18 cellular contexts compared by ENCODE assay signal in the genomic region with DNA sequence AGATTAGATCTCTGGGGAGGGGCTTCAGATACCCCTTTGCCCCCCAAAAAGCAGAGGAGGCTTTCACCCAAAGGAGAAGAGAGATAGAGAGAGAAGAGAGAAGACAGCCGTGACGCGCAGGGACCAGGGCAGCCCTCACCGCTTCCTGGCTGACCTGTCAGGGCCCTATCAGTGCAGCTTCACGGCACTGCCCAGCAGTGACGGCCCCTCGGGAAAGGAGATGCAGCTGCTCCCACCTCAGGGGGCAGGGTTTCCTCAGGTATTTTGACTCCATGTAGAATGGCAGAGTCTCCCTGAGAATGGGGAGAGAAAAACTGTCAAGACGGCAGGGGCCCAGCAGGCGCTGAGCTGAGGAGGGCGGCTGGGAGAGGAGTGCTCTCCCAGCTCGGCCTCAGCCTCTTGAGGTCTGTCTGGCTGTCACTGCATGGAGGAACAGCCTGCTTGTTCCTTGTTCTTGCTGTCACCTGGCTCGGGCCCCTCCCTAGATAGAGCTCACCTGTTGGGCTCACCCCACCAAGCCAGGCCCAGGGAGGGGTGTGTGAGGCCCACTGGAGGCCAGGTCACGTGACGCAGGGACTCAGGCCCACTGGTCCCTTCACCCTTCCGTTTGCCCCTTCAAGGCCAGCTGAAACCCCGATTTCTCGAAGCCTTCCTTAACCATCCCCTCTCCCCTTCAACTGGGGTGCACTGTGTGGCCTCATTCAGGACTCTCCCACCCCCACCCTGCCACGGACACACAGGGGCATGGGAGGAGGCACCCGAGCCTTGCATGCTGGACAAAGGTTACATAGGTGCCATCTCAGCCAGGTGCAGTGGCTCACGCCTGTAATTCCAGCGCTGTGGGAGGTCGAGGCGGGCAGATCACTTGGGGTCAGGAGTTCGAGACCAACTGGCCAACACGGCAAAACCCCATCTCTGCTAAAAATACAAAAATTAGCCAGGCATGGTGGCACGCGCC. TPM values are rescaled to one million over a fixed set of nuclear protein-coding genes. Genes with fewer than 3 reads are reported as not detected.
DNase-seq lines count a peak whose midpoint lies in the region; ATAC-seq and TF ChIP-seq lines count a peak whose summit lies in the region.
"Had no signal": no experiment of that assay in that cellular context is flagged by ENCODE, and none has a peak within 500 bp of the region (broad histone marks: within the 10 kb centered on the region; RNA-seq: fewer than 3 reads in every experiment).

No MANE protein-coding gene starts in this region.

- DNase-seq in activated CD4-positive, alpha-beta T cell treated with anti-CD3 and anti-CD28 coated beads, Interleukin-2, amount 10 ng/mL, durations not matched to agents 7 days and 5 days = no peak
- DNase-seq in activated CD4-positive, alpha-beta T cell treated with anti-CD3 and anti-CD28 coated beads for 48 hours = no peak
- peak; percentile 63 for DNase-seq in endodermal cell
- DNase-seq in thoracic aorta (ENCODE audit: low spot score) = no peak
- DNase-seq in T-helper 9 cell = no peak
- DNase-seq: activated gamma-delta T cell; GDM1; heart right ventricle; mesendoderm; NCI-H1694 treated with DMSO at 0.1 percent for 48 hours; NCI-H446; NK-92 treated with Interleukin-12 subunit alpha and Interleukin-12 subunit beta, amount 100 ng/mL, for 24 hours; RPMI8226; stimulated activated naive CD4-positive, alpha-beta T cell; SW 1271; transverse colon had no signal

- no peaks in the 10 kb centered on the region for H3K36me3 Mint-ChIP-seq in activated CD4-positive, alpha-beta T cell treated with anti-CD3 and anti-CD28 coated beads, Interleukin-2, amount 10 ng/mL, durations not matched to agents 7 days and 5 days (ENCODE audit: low read depth)
- H3K36me3 Mint-ChIP-seq in endodermal cell (ENCODE audit: low read depth) = peaks cover 3% of the 10 kb centered on the region

- H3K9ac ChIP-seq in endodermal cell (ENCODE audit: extremely low read depth, low read length, poor library complexity, severe bottlenecking) = no peak overlapping the region

- H3K27me3 ChIP-seq in endodermal cell (ENCODE audit: control insufficient read depth, insufficient read depth, low read length, poor library complexity, severe bottlenecking) (no peaks in the 10 kb centered on the region), thoracic aorta (replicated peaks; ENCODE audit: insufficient read depth) (no peaks in the 10 kb centered on the region)
- H3K27me3 ChIP-seq: heart right ventricle, transverse colon had no signal

- no peak overlapping the region for H3K27ac ChIP-seq in endodermal cell (ENCODE audit: low read depth, low read length)
- peak overlapping the region; percentile 98 to 99 for H3K27ac ChIP-seq in thoracic aorta
- H3K27ac ChIP-seq: transverse colon had no signal

- WGBS in endodermal cell (ENCODE audit: insufficient coverage in 1 of 2, insufficient read length in 1 of 2), 2 experiments = 92% methylated on average over 16 to 27 of the region's 27 CpGs

- H3K4me3 ChIP-seq in endodermal cell (ENCODE audit: low read length) (no peak overlapping the region), thoracic aorta (no peak overlapping the region)
- H3K4me3 ChIP-seq: heart right ventricle, transverse colon had no signal

- peak overlapping the region; percentile 5 for H3K27ac Mint-ChIP-seq in activated CD4-positive, alpha-beta T cell treated with anti-CD3 and anti-CD28 coated beads, Interleukin-2, amount 10 ng/mL, durations not matched to agents 7 days and 5 days
- no peak overlapping the region for H3K27ac Mint-ChIP-seq in endodermal cell

- CTCF ChIA-PET in activated CD4-positive, alpha-beta T cell treated with anti-CD3 and anti-CD28 coated beads, Interleukin-2, amount 10 ng/mL, durations not matched to agents 7 days and 5 days (lab: Charles Lee) = interaction anchor here (0.6 to 1.9 kb wide), 3 partner anchors 10 to 1149 kb away, joined by 3 to 4 read pairs (median 3); no protein-coding TSS in a partner anchor

- POLR2A ChIA-PET in activated CD4-positive, alpha-beta T cell treated with anti-CD3 and anti-CD28 coated beads, Interleukin-2, amount 10 ng/mL, durations not matched to agents 7 days and 5 days (lab: Charles Lee) = no interaction called here

- H3K4me1 ChIP-seq in endodermal cell (ENCODE audit: control insufficient read depth, insufficient read depth, low read length) (peaks cover 3% of the 10 kb centered on the region), thoracic aorta (ENCODE audit: control insufficient read depth in 1 of 2, low read depth in 2 of 2) (peaks cover 31 to 59% of the 10 kb centered on the region in 2 donors)

- no peaks in the 10 kb centered on the region for H3K9me3 ChIP-seq in endodermal cell (ENCODE audit: control insufficient read depth, low read length)
- H3K9me3 ChIP-seq in thoracic aorta = no peaks in the 10 kb centered on the region
- H3K9me3 ChIP-seq: heart right ventricle, transverse colon had no signal

- no peak overlapping the region for H3K4me3 Mint-ChIP-seq in activated CD4-positive, alpha-beta T cell treated with anti-CD3 and anti-CD28 coated beads, Interleukin-2, amount 10 ng/mL, durations not matched to agents 7 days and 5 days
- no peak overlapping the region for H3K4me3 Mint-ChIP-seq in endodermal cell
- H3K4me3 Mint-ChIP-seq: nephron had no signal

- H3K4me1 Mint-ChIP-seq in activated CD4-positive, alpha-beta T cell treated with anti-CD3 and anti-CD28 coated beads, Interleukin-2, amount 10 ng/mL, durations not matched to agents 7 days and 5 days = peaks cover 45% of the 10 kb centered on the region
- peaks cover 5% of the 10 kb centered on the region for H3K4me1 Mint-ChIP-seq in endodermal cell

- no peaks in the 10 kb centered on the region for H3K27me3 Mint-ChIP-seq in activated CD4-positive, alpha-beta T cell treated with anti-CD3 and anti-CD28 coated beads, Interleukin-2, amount 10 ng/mL, durations not matched to agents 7 days and 5 days
- peaks cover 3% of the 10 kb centered on the region for H3K27me3 Mint-ChIP-seq in endodermal cell (ENCODE audit: insufficient read depth)

- no peaks in the 10 kb centered on the region for H3K36me3 ChIP-seq in endodermal cell (ENCODE audit: control insufficient read depth, insufficient read depth, low read length)
- peaks cover 10% of the 10 kb centered on the region for H3K36me3 ChIP-seq in thoracic aorta
- H3K36me3 ChIP-seq: transverse colon had no signal

- TF ChIP-seq CTCF in endodermal cell (conservative IDR thresholded peaks at IDR 0.05) (no peak), thoracic aorta (IDR thresholded peaks at IDR 0.05) (no peak)

- H3K9me3 Mint-ChIP-seq in activated CD4-positive, alpha-beta T cell treated with anti-CD3 and anti-CD28 coated beads, Interleukin-2, amount 10 ng/mL, durations not matched to agents 7 days and 5 days = no peaks in the 10 kb centered on the region
- no peaks in the 10 kb centered on the region for H3K9me3 Mint-ChIP-seq in endodermal cell
- H3K9me3 Mint-ChIP-seq: nephron had no signal

- no peak for ATAC-seq in thoracic aorta (ENCODE audit: insufficient number of reproducible peaks, low FRiP score, low read depth)
- ATAC-seq in GM21528 (IDR thresholded peaks at IDR 0.05; ENCODE audit: low FRiP score, unreplicated experiment) = no peak
- ATAC-seq: heart right ventricle had no signal

RNA-seq across cellular contexts. Expression of gene LOXL1, which starts 28.2 kb away (rescaled TPM):
- 1 to 10 TPM; 3.4 to 3.5 TPM for total RNA-seq in activated CD4-positive, alpha-beta T cell treated with anti-CD3 and anti-CD28 coated beads, Interleukin-2, amount 10 ng/mL, durations not matched to agents 7 days and 5 days
- total RNA-seq in endodermal cell = 10 to 100 TPM; 21.3 to 31.8 TPM
- 92.7 TPM for polyA plus RNA-seq in endodermal cell (2013, experiment 1 of 2)
- 93.8 TPM for polyA plus RNA-seq in endodermal cell (2013, experiment 2 of 2)
- 100 to 1,000 TPM; 164 to 321 TPM for total RNA-seq in thoracic aorta

RNA-seq across cellular contexts. Expression of gene STOML1, which starts 37.6 kb away (rescaled TPM):
- total RNA-seq in activated CD4-positive, alpha-beta T cell treated with anti-CD3 and anti-CD28 coated beads, Interleukin-2, amount 10 ng/mL, durations not matched to agents 7 days and 5 days = 10 to 100 TPM; 12.0 to 12.8 TPM
- total RNA-seq in endodermal cell = 1 to 10 TPM; 4.4 to 5.5 TPM
- polyA plus RNA-seq in endodermal cell (2013, experiment 1 of 2) = 7.9 TPM
- 6.8 TPM for polyA plus RNA-seq in endodermal cell (2013, experiment 2 of 2)
- total RNA-seq in thoracic aorta = 10 to 100 TPM; 23.6 to 37.9 TPM

RNA-seq across cellular contexts. Expression of gene PML, which starts 40.0 kb away (rescaled TPM):
- total RNA-seq in activated CD4-positive, alpha-beta T cell treated with anti-CD3 and anti-CD28 coated beads, Interleukin-2, amount 10 ng/mL, durations not matched to agents 7 days and 5 days = 100 to 1,000 TPM; 118 to 122 TPM
- total RNA-seq in endodermal cell = 10 to 100 TPM; 26.5 to 28.9 TPM
- polyA plus RNA-seq in endodermal cell (2013, experiment 1 of 2) = 25.5 TPM
- polyA plus RNA-seq in endodermal cell (2013, experiment 2 of 2) = 23.7 TPM
- total RNA-seq in thoracic aorta = 100 to 1,000 TPM in 1 of 2 donors, 10 to 100 TPM in 1; 77.2 to 138 TPM

Comparison
In these comparisons a context has a peak if more than half of its experiments do, and no peak if none do; other contexts are left out.
1. RNA of gene LOXL1, which starts 28.2 kb away (total RNA-seq): 164 to 321 TPM in thoracic aorta; 21.3 to 31.8 TPM in endodermal cell and 3.4 to 3.5 TPM in activated CD4-positive, alpha-beta T cell treated with anti-CD3 and anti-CD28 coated beads, Interleukin-2, amount 10 ng/mL, durations not matched to agents 7 days and 5 days; every median in the first group is over 4 times any median in the second.